ENCODE assay signal across 9 cellular contexts in the genomic region with DNA sequence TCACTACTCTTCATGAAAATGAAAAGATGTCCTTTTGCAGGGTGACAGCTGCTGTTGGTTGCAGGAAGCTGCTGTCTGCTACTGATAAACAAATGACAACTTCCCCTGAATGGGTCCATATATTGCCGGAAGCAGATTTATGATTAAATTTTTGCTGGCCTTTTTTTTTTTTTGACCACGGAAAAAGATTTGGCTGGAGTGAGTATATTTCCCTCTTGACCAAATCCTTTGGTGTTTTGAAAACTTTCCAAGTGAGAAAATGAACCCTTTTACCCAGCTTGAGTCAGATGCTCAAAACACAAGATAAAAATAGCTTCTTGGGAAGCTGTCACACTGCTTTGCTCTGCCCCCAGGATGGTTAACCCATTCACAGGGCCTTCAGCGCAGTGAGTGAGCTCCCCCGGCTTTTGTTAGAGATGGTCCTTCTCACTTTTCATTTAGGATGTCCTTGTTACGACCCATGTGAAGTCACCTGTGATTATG.
DNase-seq lines count a peak whose midpoint lies in the region; ATAC-seq, FAIRE-seq and TF ChIP-seq lines count a peak whose summit lies in the region.
"Had no signal": no experiment of that assay in that cellular context is flagged by ENCODE, and none has a peak within 500 bp of the region (broad histone marks: within the 10 kb centered on the region; RNA-seq: fewer than 3 reads in every experiment).

No MANE protein-coding gene starts in this region.

- H3K27me3 ChIP-seq in fibroblast of lung (ENCODE audit: control insufficient read depth, insufficient read depth, low read length) (no peaks in the 10 kb centered on the region), skeletal muscle tissue (ENCODE audit: control insufficient read depth in 3 of 3, insufficient read depth in 3 of 3, low read length in 3 of 3) (no peaks in the 10 kb centered on the region)

- H3K4me1 Mint-ChIP-seq in stimulated activated memory B cell treated with anti-CD40 and anti-IgM and Interleukin-4, amounts not matched to agents 10 μg/mL and 1 μg/mL and 100 μg/mL, for 72 hours, result no peaks in the 10 kb centered on the region
- no peaks in the 10 kb centered on the region for H3K4me1 Mint-ChIP-seq in activated naive CD4-positive, alpha-beta T cell treated with anti-CD3 and anti-CD28 coated beads for 36 hours (ENCODE audit: low read depth)

- H3K27ac Mint-ChIP-seq in stimulated activated memory B cell treated with anti-CD40 and anti-IgM and Interleukin-4, amounts not matched to agents 10 μg/mL and 1 μg/mL and 100 μg/mL, for 72 hours, result no peak overlapping the region
- H3K27ac Mint-ChIP-seq in activated naive CD4-positive, alpha-beta T cell treated with anti-CD3 and anti-CD28 coated beads for 36 hours, result no peak overlapping the region

- no peak for ATAC-seq in stimulated activated memory B cell treated with anti-CD40 and anti-IgM and Interleukin-4, amounts not matched to agents 10 μg/mL and 1 μg/mL and 100 μg/mL, for 72 hours

- peaks cover 26% of the 10 kb centered on the region for H3K4me1 ChIP-seq in fibroblast of lung (ENCODE audit: control insufficient read depth, extremely low read depth, insufficient read depth, low read length)
- peaks cover 12 to 24% (median 19%) of the 10 kb centered on the region in 3 donors for H3K4me1 ChIP-seq in skeletal muscle tissue (ENCODE audit: control insufficient read depth in 3 of 3, insufficient read depth in 3 of 3, low read length in 3 of 3)

- H3K9me3 ChIP-seq in KOPT-K1 (ENCODE audit: insufficient read depth, low read length, poor library complexity, severe bottlenecking) (no peaks in the 10 kb centered on the region), fibroblast of lung (ENCODE audit: control insufficient read depth, insufficient read depth, low read depth, low read length) (no peaks in the 10 kb centered on the region), skeletal muscle tissue (ENCODE audit: control insufficient read depth in 3 of 3, low read length in 3 of 3) (no peaks in the 10 kb centered on the region)

- no peaks in the 10 kb centered on the region for H4K20me1 ChIP-seq in fibroblast of lung (ENCODE audit: control insufficient read depth, extremely low read depth, insufficient read depth, low read length)

- no peaks in the 10 kb centered on the region for H3K36me3 Mint-ChIP-seq in stimulated activated memory B cell treated with anti-CD40 and anti-IgM and Interleukin-4, amounts not matched to agents 10 μg/mL and 1 μg/mL and 100 μg/mL, for 72 hours
- no peaks in the 10 kb centered on the region for H3K36me3 Mint-ChIP-seq in activated naive CD4-positive, alpha-beta T cell treated with anti-CD3 and anti-CD28 coated beads for 36 hours (ENCODE audit: low read depth)

- CTCF ChIA-PET in activated naive CD4-positive, alpha-beta T cell treated with anti-CD3 and anti-CD28 coated beads for 36 hours (lab: Charles Lee), result interaction anchor here (2.0 kb wide), 1 partner anchor 611 kb away, joined by 7 read pairs; no protein-coding TSS in a partner anchor

- FAIRE-seq in GM19239 (lab: Jason Lieb, UNC), result peak; percentile 58

- no peaks in the 10 kb centered on the region for H3K27me3 Mint-ChIP-seq in stimulated activated memory B cell treated with anti-CD40 and anti-IgM and Interleukin-4, amounts not matched to agents 10 μg/mL and 1 μg/mL and 100 μg/mL, for 72 hours
- H3K27me3 Mint-ChIP-seq in activated naive CD4-positive, alpha-beta T cell treated with anti-CD3 and anti-CD28 coated beads for 36 hours (ENCODE audit: low read depth), result no peaks in the 10 kb centered on the region

- H2AFZ ChIP-seq in fibroblast of lung (ENCODE audit: low read length), result peak overlapping the region; percentile 31

- no peaks in the 10 kb centered on the region for H3K79me2 ChIP-seq in fibroblast of lung (ENCODE audit: control insufficient read depth, insufficient read depth, low read length)

- DNase-seq in GM19239 (ENCODE audit: insufficient read length, low spot score), result no peak
- DNase-seq in fibroblast of lung (ENCODE audit: low read depth in 2 of 2), result peak; percentile 83 to 86
- DNase-seq in iPS-NIHi7 (ENCODE audit: extremely low spot score), result no peak
- no peak for DNase-seq in globus pallidus (ENCODE audit: low spot score)
- no peak for DNase-seq in activated naive CD4-positive, alpha-beta T cell treated with anti-CD3 and anti-CD28 coated beads for 36 hours
- DNase-seq: NCI-H226 had no signal

- no peaks in the 10 kb centered on the region for H3K9me3 Mint-ChIP-seq in stimulated activated memory B cell treated with anti-CD40 and anti-IgM and Interleukin-4, amounts not matched to agents 10 μg/mL and 1 μg/mL and 100 μg/mL, for 72 hours
- no peaks in the 10 kb centered on the region for H3K9me3 Mint-ChIP-seq in activated naive CD4-positive, alpha-beta T cell treated with anti-CD3 and anti-CD28 coated beads for 36 hours

- TF ChIP-seq CTCF in fibroblast of lung (conservative IDR thresholded peaks at IDR 0.05 in 1 of 2, IDR thresholded peaks at IDR 0.05 in 1 of 2; ENCODE audit: low read depth in 1 of 2, low read length in 2 of 2), result no peak

- no peak overlapping the region for H3K4me3 Mint-ChIP-seq in stimulated activated memory B cell treated with anti-CD40 and anti-IgM and Interleukin-4, amounts not matched to agents 10 μg/mL and 1 μg/mL and 100 μg/mL, for 72 hours
- no peak overlapping the region for H3K4me3 Mint-ChIP-seq in activated naive CD4-positive, alpha-beta T cell treated with anti-CD3 and anti-CD28 coated beads for 36 hours

- peak overlapping the region; percentile 64 for H3K27ac ChIP-seq in KOPT-K1 (ENCODE audit: low read depth, low read length, poor library complexity, severe bottlenecking)
- H3K27ac ChIP-seq in fibroblast of lung (ENCODE audit: insufficient read depth, low read length), result peak overlapping the region; percentile 59
- H3K27ac ChIP-seq in skeletal muscle tissue (ENCODE audit: low read depth, low read length), result peak overlapping the region; percentile 55

- no peak overlapping the region for H3K9ac ChIP-seq in fibroblast of lung (ENCODE audit: insufficient read depth, low read length)
- H3K9ac ChIP-seq in skeletal muscle tissue (ENCODE audit: low read depth in 1 of 3, low read length in 3 of 3), result no peak overlapping the region

- H3K36me3 ChIP-seq in KOPT-K1 (ENCODE audit: insufficient read depth, low read length) (no peaks in the 10 kb centered on the region), fibroblast of lung (ENCODE audit: control insufficient read depth, insufficient read depth, low read length) (no peaks in the 10 kb centered on the region), skeletal muscle tissue (ENCODE audit: control insufficient read depth in 3 of 3, insufficient read depth in 3 of 3, low read length in 3 of 3) (no peaks in the 10 kb centered on the region)

- intact Hi-C loops in activated naive CD4-positive, alpha-beta T cell treated with anti-CD3 and anti-CD28 coated beads for 36 hours (cut with micrococcal nuclease), result loop anchor here (5.0 to 10.0 kb wide), 2 partner anchors 132 to 475 kb away; no protein-coding TSS in a partner anchor

- H3K4me3 ChIP-seq in fibroblast of lung (replicated peaks in 1 of 4; ENCODE audit: control extremely low read depth in 1 of 4, insufficient read depth in 1 of 4, low read depth in 3 of 4, low read length in 4 of 4) (no peak overlapping the region), skeletal muscle tissue (ENCODE audit: low read length in 3 of 3) (peak overlapping the region in 1 of 3 donors; percentile 29)

- H3K4me2 ChIP-seq in fibroblast of lung (ENCODE audit: extremely low read depth, insufficient read depth, low read length), result peak overlapping the region; percentile 37

Comparison
In these comparisons a context has a peak if more than half of its experiments do, and no peak if none do; other contexts are left out.
1. DNase-seq: peak in fibroblast of lung (2 of 2); none in GM19239 (single experiment), iPS-NIHi7 (single experiment), globus pallidus (single experiment) and activated naive CD4-positive, alpha-beta T cell treated with anti-CD3 and anti-CD28 coated beads for 36 hours (single experiment).
2. Peak in every context shown above with its lines, with median percentiles within 50 percentile points of each other: H3K27ac ChIP-seq.